Comparison of ENCODE assay signal across 28 cellular contexts in the genomic region with DNA sequence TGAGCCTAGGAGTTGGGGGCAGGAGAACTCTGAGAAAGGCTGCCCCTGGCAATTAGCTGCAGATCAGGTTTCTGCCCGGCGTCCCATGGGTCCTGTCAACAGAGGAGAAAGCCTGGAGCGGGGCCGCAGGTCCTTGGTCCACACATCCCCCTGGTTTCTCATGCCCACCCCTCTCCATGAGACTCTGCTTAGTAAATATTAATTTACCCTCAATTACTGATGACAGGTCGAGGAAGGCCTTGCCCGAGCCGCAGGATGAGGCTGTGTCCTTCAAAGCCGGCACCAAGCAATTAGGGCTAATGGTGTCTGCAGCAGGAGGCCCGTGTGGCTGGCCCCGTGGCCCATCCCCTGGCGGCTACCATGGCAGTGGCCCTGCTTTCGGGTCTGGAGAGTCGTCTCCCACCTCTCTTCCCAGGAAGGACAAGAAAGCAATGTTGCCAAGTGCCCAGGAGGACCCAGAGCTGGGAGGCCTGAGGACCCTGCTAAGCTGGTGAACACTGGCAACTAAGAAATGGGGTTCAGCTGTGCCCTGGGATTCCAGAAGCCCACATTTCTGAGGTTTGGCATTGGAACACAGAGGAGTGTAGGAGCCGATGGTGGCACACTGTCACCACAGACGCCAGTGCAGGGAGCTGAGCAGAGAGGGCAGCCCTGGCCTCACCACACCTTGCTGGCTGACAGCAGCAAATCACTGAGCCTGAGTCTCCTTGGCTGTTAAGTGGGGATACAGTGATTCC.
A peak's percentile ranks its signal among the peaks of the same experiment; 100 is the strongest.
DNase-seq lines count a peak whose midpoint lies in the region; ATAC-seq and TF ChIP-seq lines count a peak whose summit lies in the region.
"Had no signal": no experiment of that assay in that cellular context is flagged by ENCODE, and none has a peak within 500 bp of the region (broad histone marks: within the 10 kb centered on the region; RNA-seq: fewer than 3 reads in every experiment).

No MANE protein-coding gene starts in this region.

- 60% methylated on average over 15 of the region's 15 CpGs; no CpG with 5 or more reads in 1 of the 2 donors for WGBS in transverse colon (ENCODE audit: low coverage in 1 of 2), 2 donors

- TF ChIP-seq POLR2A in transverse colon (IDR thresholded peaks at IDR 0.05) = no peak

- H3K27ac ChIP-seq in HEK293 (ENCODE audit: extremely low read depth, low read depth, low read length) = no peak overlapping the region
- H3K27ac ChIP-seq in tibial artery = no peak overlapping the region
- H3K27ac ChIP-seq in transverse colon = no peak overlapping the region
- H3K27ac ChIP-seq: C4-2B, gastrocnemius medialis, neutrophil, PC-9, psoas muscle, SJCRH30, skin epidermis, uterus had no signal

- peak; percentile 39 for DNase-seq in activated effector memory CD4-positive, alpha-beta T cell treated with anti-CD3 and anti-CD28 coated beads, Interleukin-2, amount 50 U/mL, for 16 hours
- DNase-seq in activated effector memory CD4-positive, alpha-beta T cell treated with Interleukin-2 at 50 U/mL for 16 hours = no peak
- DNase-seq in left kidney (ENCODE audit: low read depth, low spot score) (peak; percentile 49), tibial artery (peak; percentile 17 to 47), cortex of kidney (lab: John Stamatoyannopoulos, UW) (no peak), transverse colon (no peak)
- DNase-seq: activated CD8-positive, alpha-beta T cell treated with anti-CD3 and anti-CD28 coated beads, Interleukin-2, amount 10 ng/mL, durations not matched to agents 7 days and 5 days; activated naive CD4-positive, alpha-beta T cell treated with Interleukin-2 at 50 U/mL for 16 hours; activated T-cell treated with anti-CD3 and anti-CD28 coated beads, Interleukin-2, amount 50 U/mL, for 1 hour; amniotic stem cell; effector memory CD8-positive, alpha-beta T cell; hypothalamus; NCI-H1048; NCI-H2029; NCI-H446; PC-9; SJCRH30; stimulated activated CD4-positive, alpha-beta T cell treated with anti-CD3 and anti-CD28 coated beads, Interleukin-1b, Interleukin-23, amount 100 ng/mL, for 48 hours had no signal

- CTCF ChIA-PET in HEK293 (lab: Yijun Ruan, JAX) = interaction anchor here (0.5 to 0.7 kb wide), 2 partner anchors 19 to 210 kb away, joined by 3 to 4 read pairs; no protein-coding TSS in a partner anchor

- H3K4me3 ChIP-seq in HEK293 (ENCODE audit: low read depth, low read length) (no peak overlapping the region), tibial artery (no peak overlapping the region), transverse colon (no peak overlapping the region)
- H3K4me3 ChIP-seq: gastrocnemius medialis, PC-9, psoas muscle, SJCRH30, skin epidermis, uterus had no signal

- H3K9me3 ChIP-seq in HEK293 (ENCODE audit: control insufficient read depth, insufficient read depth, low read depth, low read length) (no peaks in the 10 kb centered on the region), tibial artery (peaks cover 0 to 16% (median 6%) of the 10 kb centered on the region in 3 donors), transverse colon (no peaks in the 10 kb centered on the region)
- H3K9me3 ChIP-seq: gastrocnemius medialis, neutrophil, uterus had no signal

- H3K36me3 ChIP-seq in HEK293 (ENCODE audit: control insufficient read depth in 2 of 2, insufficient read depth in 1 of 2, low read length in 2 of 2) (no peaks in the 10 kb centered on the region), tibial artery (no peaks in the 10 kb centered on the region), transverse colon (no peaks in the 10 kb centered on the region)
- H3K36me3 ChIP-seq: gastrocnemius medialis, neutrophil, SJCRH30, uterus had no signal

- H3K4me1 ChIP-seq in HEK293 (ENCODE audit: control insufficient read depth, insufficient read depth, low read length) = no peaks in the 10 kb centered on the region
- no peaks in the 10 kb centered on the region for H3K4me1 ChIP-seq in tibial artery
- H3K4me1 ChIP-seq in transverse colon = no peaks in the 10 kb centered on the region
- H3K4me1 ChIP-seq: gastrocnemius medialis, psoas muscle, SJCRH30, uterus had no signal

- intact Hi-C loops in tibial artery (cut with DNase I; ENCODE audit: low total_unique reads) = no loop called here
- intact Hi-C loops in transverse colon (cut with DNase I; ENCODE audit: low total_unique reads) = no loop called here

- peaks cover 0 to 56% of the 10 kb centered on the region in 2 donors for H3K27me3 ChIP-seq in tibial artery
- H3K27me3 ChIP-seq in transverse colon = no peaks in the 10 kb centered on the region

- in situ Hi-C loops in transverse colon (cut with MboI; ENCODE audit: low pct_ligation_motif_present in 1 of 4, low pct_unique_long_range_greater_than_20kb in 1 of 4, low sequenced_read_pairs in 3 of 4) = no loop called here

- no peak for TF ChIP-seq EP300 in transverse colon (IDR thresholded peaks at IDR 0.05; ENCODE audit: low read depth)

- POLR2A ChIA-PET in HEK293 (lab: Yijun Ruan, JAX) = interaction anchor here (0.6 kb wide), 1 partner anchor 190 kb away, joined by 3 read pairs; no protein-coding TSS in a partner anchor

- ATAC-seq in HG02610 (IDR thresholded peaks at IDR 0.05; ENCODE audit: unreplicated experiment) = no peak
- ATAC-seq: activated CD8-positive, alpha-beta T cell treated with anti-CD3 and anti-CD28 coated beads, Interleukin-2, amount 10 ng/mL, durations not matched to agents 7 days and 5 days; effector memory CD8-positive, alpha-beta T cell; esophagus mucosa; gastrocnemius medialis; psoas muscle; T-cell had no signal

- TF ChIP-seq CTCF in HEK293 (tag by site-specific recombination; IDR thresholded peaks at IDR 0.05) (no peak), tibial artery (IDR thresholded peaks at IDR 0.05) (no peak), transverse colon (IDR thresholded peaks at IDR 0.05) (no peak)

TF ChIP-seq in HEK293, 187 proteins besides CTCF, POLR2A, EP300 and RAD21:
- TF ChIP-seq, protein P1, sequence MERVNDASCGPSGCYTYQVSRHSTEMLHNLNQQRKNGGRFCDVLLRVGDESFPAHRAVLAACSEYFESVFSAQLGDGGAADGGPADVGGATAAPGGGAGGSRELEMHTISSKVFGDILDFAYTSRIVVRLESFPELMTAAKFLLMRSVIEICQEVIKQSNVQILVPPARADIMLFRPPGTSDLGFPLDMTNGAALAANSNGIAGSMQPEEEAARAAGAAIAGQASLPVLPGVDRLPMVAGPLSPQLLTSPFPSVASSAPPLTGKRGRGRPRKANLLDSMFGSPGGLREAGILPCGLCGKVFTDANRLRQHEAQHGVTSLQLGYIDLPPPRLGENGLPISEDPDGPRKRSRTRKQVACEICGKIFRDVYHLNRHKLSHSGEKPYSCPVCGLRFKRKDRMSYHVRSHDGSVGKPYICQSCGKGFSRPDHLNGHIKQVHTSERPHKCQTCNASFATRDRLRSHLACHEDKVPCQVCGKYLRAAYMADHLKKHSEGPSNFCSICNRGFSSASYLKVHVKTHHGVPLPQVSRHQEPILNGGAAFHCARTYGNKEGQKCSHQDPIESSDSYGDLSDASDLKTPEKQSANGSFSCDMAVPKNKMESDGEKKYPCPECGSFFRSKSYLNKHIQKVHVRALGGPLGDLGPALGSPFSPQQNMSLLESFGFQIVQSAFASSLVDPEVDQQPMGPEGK (tag by site-specific recombination; IDR thresholded peaks at IDR 0.05) = peak; percentile 42; the same call in 1 of the 2 replicates
- peak; percentile 37; the same call in 1 of the 2 replicates for TF ChIP-seq OSR2 (tag by site-specific recombination; IDR thresholded peaks at IDR 0.05)
- peak; percentile 87 for TF ChIP-seq TCF7L2 (IDR thresholded peaks at IDR 0.05; ENCODE audit: borderline replicate concordance, low read depth, low read length)
- TF ChIP-seq ZNF335 (tag by site-specific recombination; conservative IDR thresholded peaks at IDR 0.05) = no peak

Comparison
In these comparisons a context has a peak if more than half of its experiments do, and no peak if none do; other contexts are left out.
1. DNase-seq: peak in activated effector memory CD4-positive, alpha-beta T cell treated with anti-CD3 and anti-CD28 coated beads, Interleukin-2, amount 50 U/mL, for 16 hours (single experiment), left kidney (single experiment) and tibial artery (2 of 2); none in activated effector memory CD4-positive, alpha-beta T cell treated with Interleukin-2 at 50 U/mL for 16 hours (single experiment), cortex of kidney (single experiment) and transverse colon (single experiment).